ENCODE assay signal across 14 cellular contexts in the genomic region with DNA sequence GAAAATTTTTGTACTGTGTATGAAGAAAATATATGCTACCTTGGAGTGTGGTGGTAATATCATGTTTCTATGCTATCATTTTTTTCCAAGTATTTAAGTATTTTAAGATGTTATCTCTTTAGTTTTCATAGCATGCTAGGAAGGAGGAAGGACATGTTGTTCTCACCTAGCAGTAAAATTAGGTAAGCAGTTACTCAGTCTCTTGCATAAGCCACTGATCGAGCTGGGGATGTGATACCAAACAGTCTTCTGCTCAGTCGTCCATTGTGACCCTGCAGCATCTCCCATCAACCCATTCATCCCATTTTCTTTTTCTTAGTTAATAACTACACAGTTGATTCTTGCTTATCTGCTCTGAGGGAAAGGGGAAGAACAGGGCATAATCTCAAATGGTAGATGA.
"Had no signal": no experiment of that assay in that cellular context is flagged by ENCODE, and none has a peak within 500 bp of the region (broad histone marks: within the 10 kb centered on the region; RNA-seq: fewer than 3 reads in every experiment).

No MANE protein-coding gene starts in this region.

- H3K4me3 ChIP-seq: heart right ventricle, lung had no signal

- DNase-seq: activated CD4-positive, alpha-beta T cell treated with anti-CD3 and anti-CD28 coated beads, Interleukin-2, amount 50 U/mL, for 4 hours; activated CD8-positive, alpha-beta memory T cell treated with anti-CD3 and anti-CD28 coated beads, Interleukin-2, amount 10 ng/mL, durations not matched to agents 7 days and 5 days; activated effector memory CD4-positive, alpha-beta T cell treated with Interleukin-2 at 50 U/mL for 16 hours; activated T-cell treated with anti-CD3 and anti-CD28 coated beads, Interleukin-2, amount 50 U/mL, for 24 hours; anterior cingulate cortex; heart right ventricle; stimulated activated CD4-positive, alpha-beta T cell treated with anti-CD3 and anti-CD28 coated beads, Interleukin-4, amount 100 ng/mL, for 24 hours; stimulated activated naive CD8-positive, alpha-beta T cell treated with anti-CD3 and anti-CD28 coated beads, Interleukin-15, amount 100 ng/mL, for 72 hours; T-helper 2 cell had no signal

- ATAC-seq: activated CD4-positive, CD25-positive, alpha-beta regulatory T cell treated with anti-CD3 and anti-CD28 coated beads, Interleukin-2, amount 50 U/mL, for 24 hours; activated CD8-positive, alpha-beta memory T cell treated with anti-CD3 and anti-CD28 coated beads, Interleukin-2, amount 10 ng/mL, durations not matched to agents 7 days and 5 days; activated naive CD4-positive, alpha-beta T cell treated with anti-CD3 and anti-CD28 coated beads, Interleukin-2, amount 50 U/mL, for 72 hours; heart right ventricle; natural killer cell treated with Interleukin-12 subunit alpha and Interleukin-12 subunit beta and Interleukin-15 and Interleukin-18, amount 100 ng/mL, for 72 hours; stimulated activated naive CD8-positive, alpha-beta T cell treated with anti-CD3 and anti-CD28 coated beads, Interleukin-15, amount 100 ng/mL, for 72 hours had no signal

- H3K27ac ChIP-seq: heart right ventricle, thoracic aorta had no signal

- H3K9me3 ChIP-seq: heart right ventricle, thoracic aorta had no signal

- H3K36me3 ChIP-seq: heart right ventricle, thoracic aorta had no signal
